9 cellular contexts compared by ENCODE assay signal in genomic region chr12:11767029-11767724, GRCh38.
A peak's percentile ranks its signal among the peaks of the same experiment; 100 is the strongest.
DNase-seq lines count a peak whose midpoint lies in the region; ATAC-seq and TF ChIP-seq lines count a peak whose summit lies in the region.
"Had no signal": no experiment of that assay in that cellular context is flagged by ENCODE, and none has a peak within 500 bp of the region (broad histone marks: within the 10 kb centered on the region; RNA-seq: fewer than 3 reads in every experiment).

No MANE protein-coding gene starts in this region.

- POLR2A ChIA-PET in IMR-90 (lab: Charles Lee; ENCODE audit: unreplicated experiment) = interaction anchor here (0.6 kb wide), 1 partner anchor 230 kb away, joined by 3 read pairs; no protein-coding TSS in a partner anchor

- peaks cover 21% of the 10 kb centered on the region for H3K9me1 ChIP-seq in IMR-90 (ENCODE audit: insufficient read depth, low read length)

- CTCF ChIA-PET in IMR-90 (lab: Yijun Ruan, JAX) = interaction anchor here (0.6 kb wide), 1 partner anchor 12 kb away, joined by 3 read pairs; no protein-coding TSS in a partner anchor
- CTCF ChIA-PET in Calu3 (lab: Charles Lee) = interaction anchor here (0.6 to 0.7 kb wide), 2 partner anchors 21 to 319 kb away, joined by 4 to 5 read pairs; no protein-coding TSS in a partner anchor

- no peaks in the 10 kb centered on the region for H3K9me3 Mint-ChIP-seq in Calu3 (ENCODE audit: low read depth, unreplicated experiment)

- no peak overlapping the region for H2AFZ ChIP-seq in IMR-90 (replicated peaks; ENCODE audit: low read length, poor library complexity)
- no peak overlapping the region for H2AFZ ChIP-seq in parathyroid adenoma
- no peak overlapping the region for H2AFZ ChIP-seq in Karpas-422 (ENCODE audit: low read length)

- no peak overlapping the region for H3K27ac Mint-ChIP-seq in Calu3 (ENCODE audit: unreplicated experiment)

- peak overlapping the region; percentile 96; the same call in 1 of the 2 replicates for H2BK20ac ChIP-seq in IMR-90 (ENCODE audit: low read depth, low read length)

- in situ Hi-C loops in IMR-90 (cut with MboI; ENCODE audit: low sequenced_read_pairs) = no loop called here
- in situ Hi-C loops in GM13977 (cut with MboI; ENCODE audit: low pct_unique_long_range_greater_than_20kb, low sequenced_read_pairs, unreplicated experiment) = loop anchor here (25.0 kb wide), 1 partner anchor 245 kb away; no protein-coding TSS in a partner anchor

- no peak for ATAC-seq in IMR-90 (ENCODE audit: low read depth)

- H3K14ac ChIP-seq in IMR-90 (replicated peaks; ENCODE audit: low read depth, low read length) = peak overlapping the region; percentile 93

- H3K27me3 Mint-ChIP-seq in Calu3 (ENCODE audit: unreplicated experiment) = no peaks in the 10 kb centered on the region

- H4K5ac ChIP-seq in IMR-90 (ENCODE audit: low read depth, low read length) = peak overlapping the region; percentile 66; the same call in 1 of the 2 replicates

- peaks cover 0 to 21% (median 7%) of the 10 kb centered on the region in 11 experiments; a peak in 11 of 22 replicates for H3K9me3 ChIP-seq in BLaER1 treated with 17β-estradiol and CSF1 and Interleukin-3, amounts not matched to agents 10 nM and 100 nM (replicated peaks in 1 of 11)
- H3K9me3 ChIP-seq in IMR-90 (ENCODE audit: control insufficient read depth, insufficient read depth, low read length) (no peaks in the 10 kb centered on the region), colonic mucosa (no peaks in the 10 kb centered on the region), parathyroid adenoma (ENCODE audit: control insufficient read depth, low read length) (no peaks in the 10 kb centered on the region), Karpas-422 (ENCODE audit: low read length) (no peaks in the 10 kb centered on the region)

- H2BK5ac ChIP-seq in IMR-90 (ENCODE audit: low read depth, low read length, poor library complexity, severe bottlenecking) = peak overlapping the region; percentile 75

- no peak overlapping the region for H3K4me3 Mint-ChIP-seq in Calu3 (ENCODE audit: low read depth, unreplicated experiment)

- 0 out of 2 replicates have a peak overlapping the region, but pooled peaks have one; percentile 95 for H3K23ac ChIP-seq in IMR-90 (ENCODE audit: low read depth, low read length)

- peak overlapping the region; percentile 96 for H4K91ac ChIP-seq in IMR-90 (ENCODE audit: insufficient read depth, low read depth, low read length)

- H3K27me3 ChIP-seq in BLaER1 treated with 17β-estradiol and CSF1 and Interleukin-3, amounts not matched to agents 10 nM and 100 nM = no peaks in the 10 kb centered on the region
- H3K27me3 ChIP-seq in IMR-90 (ENCODE audit: control insufficient read depth, insufficient read depth, low read length) = no peaks in the 10 kb centered on the region
- no peaks in the 10 kb centered on the region for H3K27me3 ChIP-seq in colonic mucosa
- H3K27me3 ChIP-seq in parathyroid adenoma (ENCODE audit: control insufficient read depth, insufficient read depth, low read length) = no peaks in the 10 kb centered on the region
- no peaks in the 10 kb centered on the region for H3K27me3 ChIP-seq in Karpas-422 (ENCODE audit: low read length)

- H3K4me1 ChIP-seq in BLaER1 treated with 17β-estradiol and CSF1 and Interleukin-3, amounts not matched to agents 10 nM and 100 nM = peaks cover 86 to 99% (median 98%) of the 10 kb centered on the region in 10 experiments
- H3K4me1 ChIP-seq in IMR-90 (ENCODE audit: control insufficient read depth, insufficient read depth, low read length) (peaks cover 38% of the 10 kb centered on the region), colonic mucosa (peaks cover 8% of the 10 kb centered on the region), parathyroid adenoma (peaks cover 12% of the 10 kb centered on the region), Karpas-422 (ENCODE audit: low read length) (no peaks in the 10 kb centered on the region)

- H2BK15ac ChIP-seq in IMR-90 (ENCODE audit: low read depth, low read length) = peak overlapping the region; percentile 98

- peak overlapping the region; percentile 85 to 95 (median 90) for H3K4me2 ChIP-seq in BLaER1 treated with 17β-estradiol and CSF1 and Interleukin-3, amounts not matched to agents 10 nM and 100 nM
- H3K4me2 ChIP-seq in IMR-90 (ENCODE audit: low read depth, low read length) (no peak overlapping the region), parathyroid adenoma (ENCODE audit: low read length) (no peak overlapping the region), Karpas-422 (ENCODE audit: low read depth, low read length, poor library complexity, severe bottlenecking) (no peak overlapping the region)

- peak overlapping the region; percentile 97; the same call in 1 of the 2 replicates for H2BK120ac ChIP-seq in IMR-90 (ENCODE audit: low read depth, low read length)

- intact Hi-C loops in IMR-90 (cut with micrococcal nuclease) (loop anchor here (10.0 kb wide), 1 partner anchor 268 kb away; no protein-coding TSS in a partner anchor), colonic mucosa (cut with DNase I) (no loop called here), Calu3 (cut with micrococcal nuclease; ENCODE audit: unreplicated experiment) (no loop called here)

- TF ChIP-seq RAD21 in IMR-90 (IDR thresholded peaks at IDR 0.05; ENCODE audit: low read length) = no peak

- 0 out of 2 replicates have a peak overlapping the region, but pooled peaks have one; percentile 93 for H2AK5ac ChIP-seq in IMR-90 (ENCODE audit: low read depth, low read length)

- 0 out of 2 replicates have a peak overlapping the region, but pooled peaks have one; percentile 1 for H3K56ac ChIP-seq in IMR-90 (ENCODE audit: extremely low read depth, insufficient read depth, low read length)

- WGBS in IMR-90 (ENCODE audit: extremely low coverage in 2 of 2, insufficient read length in 1 of 2), 2 experiments = no CpG with 5 or more reads among the region's 4 CpGs

- H3K9ac ChIP-seq in BLaER1 treated with 17β-estradiol and CSF1 and Interleukin-3, amounts not matched to agents 10 nM and 100 nM = peak overlapping the region; percentile 72 to 90 (median 82); a peak in 20 of 22 replicates
- H3K9ac ChIP-seq in IMR-90 (ENCODE audit: low read depth, low read length) (no peak overlapping the region), colonic mucosa (ENCODE audit: low read depth in 2 of 2, low read length in 2 of 2) (no peak overlapping the region), parathyroid adenoma (no peak overlapping the region), Karpas-422 (ENCODE audit: low read length) (no peak overlapping the region)

- H3K36me3 Mint-ChIP-seq in Calu3 (ENCODE audit: insufficient read depth, unreplicated experiment) = peaks cover 9% of the 10 kb centered on the region

- no peaks in the 10 kb centered on the region for H3K9me2 ChIP-seq in Karpas-422 (replicated peaks; ENCODE audit: insufficient read depth, low read length)

- no peaks in the 10 kb centered on the region for H4K20me1 ChIP-seq in BLaER1 treated with 17β-estradiol and CSF1 and Interleukin-3, amounts not matched to agents 10 nM and 100 nM
- no peaks in the 10 kb centered on the region for H4K20me1 ChIP-seq in IMR-90 (ENCODE audit: insufficient read depth, low read length)
- H4K20me1 ChIP-seq in Karpas-422 (ENCODE audit: insufficient read depth, low read depth, low read length) = no peaks in the 10 kb centered on the region

- DNase-seq in IMR-90 (no peak), colonic mucosa (no peak), Karpas-422 (no peak), SIG-M5 (lab: John Stamatoyannopoulos, UW) (no peak), Calu3 (no peak), GM13977 (ENCODE audit: low spot score) (no peak)
- DNase-seq: NCI-H774 had no signal

- no peak for TF ChIP-seq POLR2A in IMR-90 (IDR thresholded peaks at IDR 0.05; ENCODE audit: low read depth, low read length)

- H3K36me3 ChIP-seq in BLaER1 treated with 17β-estradiol and CSF1 and Interleukin-3, amounts not matched to agents 10 nM and 100 nM = peaks cover 14 to 78% (median 38%) of the 10 kb centered on the region in 11 experiments; a peak in 21 of 22 replicates
- H3K36me3 ChIP-seq in IMR-90 (ENCODE audit: control insufficient read depth, insufficient read depth, low read length) (peaks cover 4% of the 10 kb centered on the region; the same call in 1 of the 2 replicates), colonic mucosa (no peaks in the 10 kb centered on the region), parathyroid adenoma (ENCODE audit: control insufficient read depth, insufficient read depth, low read length) (no peaks in the 10 kb centered on the region), Karpas-422 (ENCODE audit: insufficient read depth, low read length) (no peaks in the 10 kb centered on the region)

- TF ChIP-seq CTCF in IMR-90 (conservative IDR thresholded peaks at IDR 0.05; ENCODE audit: low read depth, low read length) (no peak), colonic mucosa (IDR thresholded peaks at IDR 0.05) (no peak), parathyroid adenoma (IDR thresholded peaks at IDR 0.05) (no peak), Calu3 (IDR thresholded peaks at IDR 0.05; ENCODE audit: unreplicated experiment) (no peak), GM13977 (IDR thresholded peaks at IDR 0.05; ENCODE audit: extremely low read depth, insufficient read depth, missing control alignments) (no peak)

- H3K4ac ChIP-seq in IMR-90 (ENCODE audit: low read depth, low read length) = peak overlapping the region; percentile 92; the same call in 1 of the 2 replicates

- peak overlapping the region; percentile 76 to 98 (median 92) for H3K27ac ChIP-seq in BLaER1 treated with 17β-estradiol and CSF1 and Interleukin-3, amounts not matched to agents 10 nM and 100 nM
- H3K27ac ChIP-seq in IMR-90 (ENCODE audit: insufficient read depth, low read length) (no peak overlapping the region), colonic mucosa (peak overlapping the region; percentile 60), parathyroid adenoma (peak overlapping the region; percentile 66), Karpas-422 (ENCODE audit: low read length) (no peak overlapping the region)

- H3K79me2 ChIP-seq in parathyroid adenoma (peaks cover 39% of the 10 kb centered on the region), Karpas-422 (ENCODE audit: low read length) (no peaks in the 10 kb centered on the region)

- peak overlapping the region; percentile 90 to 97; a peak in 3 of 4 replicates for H4K8ac ChIP-seq in IMR-90 (ENCODE audit: low read depth in 2 of 2, low read length in 2 of 2)

- H3K18ac ChIP-seq in IMR-90 (ENCODE audit: low read depth, low read length) = no peak overlapping the region

- BruUV-seq in IMR-90 (replicated peaks; lab: Mats Ljungman, UMichigan) = no TSS peak
- no TSS peak for BruUV-seq in Calu3 (replicated peaks; lab: Mats Ljungman, UMichigan)

- dilution Hi-C loops in IMR-90 (cut with HindIII; ENCODE audit: low sequenced_read_pairs, unreplicated experiment) = no loop called here

- H2AK9ac ChIP-seq in IMR-90 (replicated peaks; ENCODE audit: low read depth, low read length, poor library complexity) = no peak overlapping the region

- H3K4me1 Mint-ChIP-seq in Calu3 (ENCODE audit: low read depth, unreplicated experiment) = peaks cover 78% of the 10 kb centered on the region

- H3K4me3 ChIP-seq in BLaER1 treated with 17β-estradiol and CSF1 and Interleukin-3, amounts not matched to agents 10 nM and 100 nM = peak overlapping the region in 7 of 10 experiments; percentile 26 to 69 (median 61); a peak in 11 of 20 replicates
- H3K4me3 ChIP-seq in IMR-90 (ENCODE audit: insufficient read depth, low read depth, low read length) (no peak overlapping the region), colonic mucosa (no peak overlapping the region), parathyroid adenoma (ENCODE audit: low read depth, low read length) (no peak overlapping the region), Karpas-422 (ENCODE audit: low read length) (no peak overlapping the region)

- H3K79me1 ChIP-seq in IMR-90 (ENCODE audit: low read depth in 1 of 2, low read length in 2 of 2) = peaks cover 43 to 85% of the 10 kb centered on the region in 2 experiments

Comparison
In these comparisons a context has a peak if more than half of its experiments do, and no peak if none do; other contexts are left out.
1. H3K27ac ChIP-seq: peak in BLaER1 treated with 17β-estradiol and CSF1 and Interleukin-3, amounts not matched to agents 10 nM and 100 nM (11 of 11), colonic mucosa (single experiment) and parathyroid adenoma (single experiment); none in IMR-90 (single experiment) and Karpas-422 (single experiment).
2. H3K4me2 ChIP-seq: peak in BLaER1 treated with 17β-estradiol and CSF1 and Interleukin-3, amounts not matched to agents 10 nM and 100 nM (11 of 11); none in IMR-90 (single experiment), parathyroid adenoma (single experiment) and Karpas-422 (single experiment).
3. H3K4me3 ChIP-seq: peak in BLaER1 treated with 17β-estradiol and CSF1 and Interleukin-3, amounts not matched to agents 10 nM and 100 nM (7 of 10); none in IMR-90 (single experiment), colonic mucosa (single experiment), parathyroid adenoma (single experiment) and Karpas-422 (single experiment).
4. H3K9ac ChIP-seq: peak in BLaER1 treated with 17β-estradiol and CSF1 and Interleukin-3, amounts not matched to agents 10 nM and 100 nM (11 of 11); none in IMR-90 (single experiment), colonic mucosa (0 of 2), parathyroid adenoma (single experiment) and Karpas-422 (single experiment).